Comparison of ENCODE assay signal across 18 cellular contexts in the genomic region with DNA sequence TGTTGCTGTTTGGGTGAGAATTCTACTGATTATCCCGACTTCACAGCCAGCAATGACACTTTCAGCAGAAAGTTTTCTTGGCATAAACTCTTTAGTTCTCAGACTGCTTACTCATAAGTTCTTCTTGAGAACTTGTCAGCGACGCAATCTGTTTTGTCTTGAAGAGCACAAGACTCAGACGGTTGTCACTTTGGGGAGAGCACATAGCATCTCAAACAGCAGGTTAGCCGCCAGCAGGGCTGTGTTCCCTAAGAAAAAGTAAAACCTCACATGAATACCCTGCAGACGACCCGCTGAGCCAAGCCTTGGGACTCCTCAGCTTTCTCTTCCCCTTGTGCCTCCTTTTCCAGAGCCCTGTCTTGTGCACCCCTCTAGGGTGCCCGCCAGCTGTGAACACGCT. TPM values are rescaled to one million over a fixed set of nuclear protein-coding genes. Genes with fewer than 3 reads are reported as not detected.
DNase-seq lines count a peak whose midpoint lies in the region; ATAC-seq and TF ChIP-seq lines count a peak whose summit lies in the region.
"Had no signal": no experiment of that assay in that cellular context is flagged by ENCODE, and none has a peak within 500 bp of the region (broad histone marks: within the 10 kb centered on the region; RNA-seq: fewer than 3 reads in every experiment).

No MANE protein-coding gene starts in this region.

- no peak overlapping the region for H3K4me3 Mint-ChIP-seq in WTC11
- no peak overlapping the region for H3K4me3 Mint-ChIP-seq in CD8-positive, alpha-beta memory T cell
- H3K4me3 Mint-ChIP-seq: activated T-helper 17 cell treated with anti-CD3 and anti-CD28 coated beads, Interleukin-2, amount 50 U/mL, for 72 hours; natural killer cell treated with Interleukin-12 subunit alpha and Interleukin-12 subunit beta and Interleukin-15 and Interleukin-18, amount 100 ng/mL, for 72 hours had no signal

- POLR2A ChIA-PET in WTC11 (lab: Charles Lee) = interaction anchor here (0.7 kb wide), 1 partner anchor 154 kb away, joined by 3 read pairs; no protein-coding TSS in a partner anchor
- POLR2A ChIA-PET in CD8-positive, alpha-beta memory T cell (lab: Charles Lee) = no interaction called here
- POLR2A ChIA-PET in PC-3 (lab: Charles Lee; ENCODE audit: unreplicated experiment) = no interaction called here

- no peaks in the 10 kb centered on the region for H4K20me1 ChIP-seq in PC-3 (ENCODE audit: low read length)

- no peak overlapping the region for H3K4me2 ChIP-seq in PC-3 (ENCODE audit: low read length)

- no peak overlapping the region for H3K9ac ChIP-seq in PC-3 (ENCODE audit: low read length)

- in situ Hi-C loops in Caki2 (cut with HindIII; ENCODE audit: low pct_unique_long_range_greater_than_20kb, low sequenced_read_pairs) = no loop called here

- H3K27ac Mint-ChIP-seq in WTC11 = peak overlapping the region; percentile 86
- peak overlapping the region in 1 of 8 donors; percentile 36 for H3K27ac Mint-ChIP-seq in CD8-positive, alpha-beta memory T cell
- H3K27ac Mint-ChIP-seq: activated T-helper 17 cell treated with anti-CD3 and anti-CD28 coated beads, Interleukin-2, amount 50 U/mL, for 72 hours; natural killer cell treated with Interleukin-12 subunit alpha and Interleukin-12 subunit beta and Interleukin-15 and Interleukin-18, amount 100 ng/mL, for 72 hours had no signal

- ATAC-seq in WTC11 (peak; percentile 38; the same call in 1 of the 2 replicates), HG02885 (IDR thresholded peaks at IDR 0.05; ENCODE audit: poor library complexity, unreplicated experiment) (no peak), PC-3 (no peak)
- ATAC-seq: activated T-helper 17 cell treated with anti-CD3 and anti-CD28 coated beads, Interleukin-2, amount 50 U/mL, for 72 hours; left lung; natural killer cell treated with Interleukin-12 subunit alpha and Interleukin-12 subunit beta and Interleukin-15 and Interleukin-18, amount 100 ng/mL, for 72 hours; Panc1 had no signal

- H3K9me2 ChIP-seq in PC-3 (replicated peaks; ENCODE audit: low read length) = no peaks in the 10 kb centered on the region

- H3K4me1 ChIP-seq in CD8-positive, alpha-beta memory T cell (ENCODE audit: insufficient read depth, low read length) = peaks cover 16% of the 10 kb centered on the region
- no peaks in the 10 kb centered on the region for H3K4me1 ChIP-seq in PC-3 (ENCODE audit: insufficient read depth, low read length)
- H3K4me1 ChIP-seq: BE2C, left lung, right atrium auricular region had no signal

- WGBS in lower leg skin, 2 donors = 66 to 78% methylated on average over 9 of the region's 9 CpGs

- no peaks in the 10 kb centered on the region for H3K79me2 ChIP-seq in PC-3 (ENCODE audit: low read length)

- H3K36me3 ChIP-seq in CD8-positive, alpha-beta memory T cell (ENCODE audit: insufficient read depth, low read length) = peaks cover 12% of the 10 kb centered on the region
- peaks cover 8% of the 10 kb centered on the region for H3K36me3 ChIP-seq in PC-3 (ENCODE audit: low read depth, low read length)
- H3K36me3 ChIP-seq: BE2C had no signal

- TF ChIP-seq CTCF in WTC11 (IDR thresholded peaks at IDR 0.05) (no peak), fibroblast of pulmonary artery (IDR thresholded peaks at IDR 0.05; ENCODE audit: low read length, missing control alignments) (no peak), lower leg skin (IDR thresholded peaks at IDR 0.05) (no peak), PC-3 (conservative IDR thresholded peaks at IDR 0.05; ENCODE audit: low read depth, low read length) (no peak)

- no peaks in the 10 kb centered on the region for H3K9me3 Mint-ChIP-seq in WTC11
- no peaks in the 10 kb centered on the region for H3K9me3 Mint-ChIP-seq in CD8-positive, alpha-beta memory T cell
- H3K9me3 Mint-ChIP-seq: activated T-helper 17 cell treated with anti-CD3 and anti-CD28 coated beads, Interleukin-2, amount 50 U/mL, for 72 hours; natural killer cell treated with Interleukin-12 subunit alpha and Interleukin-12 subunit beta and Interleukin-15 and Interleukin-18, amount 100 ng/mL, for 72 hours had no signal

- no peaks in the 10 kb centered on the region for H3F3A ChIP-seq in PC-3 (ENCODE audit: low read length, unreplicated experiment)

- DNase-seq in Caki2 (ENCODE audit: low read depth) (peak; percentile 22), WTC11 (ENCODE audit: low spot score) (no peak), fibroblast of pulmonary artery (ENCODE audit: low read depth) (peak; percentile 41), renal cortical epithelial cell (ENCODE audit: low read depth) (peak; percentile 29), lower leg skin (ENCODE audit: low spot score in 2 of 2) (no peak), PC-3 (no peak)
- DNase-seq in CD8-positive, alpha-beta memory T cell = no peak
- DNase-seq: BE2C; left lung; NCI-H1048; NCI-H748 treated with DMSO at 0.1 percent for 48 hours; stimulated activated CD4-positive, alpha-beta T cell treated with anti-CD3 and anti-CD28 coated beads, Interleukin-1b, Interleukin-23, amount 100 ng/mL, for 48 hours had no signal

- H3K27ac ChIP-seq in CD8-positive, alpha-beta memory T cell (ENCODE audit: low read depth, low read length) = no peak overlapping the region
- H3K27ac ChIP-seq in PC-3 (ENCODE audit: low read length) = no peak overlapping the region
- H3K27ac ChIP-seq: left lung, right atrium auricular region had no signal

- TF ChIP-seq POLR2A in lower leg skin (IDR thresholded peaks at IDR 0.05) = no peak

- CTCF ChIA-PET in WTC11 (lab: Charles Lee) = no interaction called here
- CTCF ChIA-PET in CD8-positive, alpha-beta memory T cell (lab: Charles Lee) = interaction anchor here (0.7 to 1.4 kb wide), 3 partner anchors 19 to 72 kb away, joined by 3 to 4 read pairs (median 3); no protein-coding TSS in a partner anchor
- CTCF ChIA-PET in PC-3 (lab: Charles Lee) = no interaction called here

- no TSS peak for BruUV-seq in PC-3 (replicated peaks; lab: Mats Ljungman, UMichigan)

- no peaks in the 10 kb centered on the region for H3K9me3 ChIP-seq in CD8-positive, alpha-beta memory T cell (ENCODE audit: low read length)
- no peaks in the 10 kb centered on the region for H3K9me3 ChIP-seq in PC-3 (ENCODE audit: low read length)
- H3K9me3 ChIP-seq: BE2C, left lung, right atrium auricular region had no signal

- H3K27me3 ChIP-seq in CD8-positive, alpha-beta memory T cell (ENCODE audit: insufficient read depth, low read length, poor library complexity, severe bottlenecking) = no peaks in the 10 kb centered on the region
- H3K27me3 ChIP-seq in PC-3 (ENCODE audit: low read length) = no peaks in the 10 kb centered on the region
- H3K27me3 ChIP-seq: BE2C, left lung, right atrium auricular region had no signal

- H3K27me3 Mint-ChIP-seq in WTC11 (ENCODE audit: low read depth) = no peaks in the 10 kb centered on the region
- no peaks in the 10 kb centered on the region for H3K27me3 Mint-ChIP-seq in CD8-positive, alpha-beta memory T cell
- H3K27me3 Mint-ChIP-seq: activated T-helper 17 cell treated with anti-CD3 and anti-CD28 coated beads, Interleukin-2, amount 50 U/mL, for 72 hours; natural killer cell treated with Interleukin-12 subunit alpha and Interleukin-12 subunit beta and Interleukin-15 and Interleukin-18, amount 100 ng/mL, for 72 hours had no signal

- H3K4me3 ChIP-seq in fibroblast of pulmonary artery (replicated peaks; ENCODE audit: low read depth, low read length) (no peak overlapping the region), lower leg skin (ENCODE audit: low read depth, poor library complexity, severe bottlenecking) (no peak overlapping the region), PC-3 (ENCODE audit: low read length) (no peak overlapping the region)
- H3K4me3 ChIP-seq in CD8-positive, alpha-beta memory T cell (ENCODE audit: low read length) = no peak overlapping the region
- H3K4me3 ChIP-seq: left lung, right atrium auricular region had no signal

- H3K4me1 Mint-ChIP-seq in WTC11 = no peaks in the 10 kb centered on the region
- H3K4me1 Mint-ChIP-seq in CD8-positive, alpha-beta memory T cell = peaks cover 10 to 14% (median 11%) of the 10 kb centered on the region in 3 donors

- peaks cover 11% of the 10 kb centered on the region; the same call in 1 of the 2 replicates for H3K36me3 Mint-ChIP-seq in WTC11
- H3K36me3 Mint-ChIP-seq in CD8-positive, alpha-beta memory T cell = peaks cover 0 to 51% (median 15%) of the 10 kb centered on the region in 3 donors
- H3K36me3 Mint-ChIP-seq: natural killer cell treated with Interleukin-12 subunit alpha and Interleukin-12 subunit beta and Interleukin-15 and Interleukin-18, amount 100 ng/mL, for 72 hours had no signal

- H2AFZ ChIP-seq in PC-3 (ENCODE audit: low read length) = no peak overlapping the region

- intact Hi-C loops in lower leg skin (cut with DNase I; ENCODE audit: low total_unique reads) = no loop called here
- intact Hi-C loops in PC-3 (cut with micrococcal nuclease) = no loop called here

TF ChIP-seq in WTC11, 78 proteins besides CTCF, POLR2A, EP300 and RAD21 (continues in another document):
- TF ChIP-seq JAZF1 (CRISPR knock-in tag; IDR thresholded peaks at IDR 0.05) = no peak

RNA-seq across cellular contexts. Expression of a gene that starts 11.4 kb away (rescaled TPM):
- total RNA-seq in Caki2 (2014; rRNA removed; shearing (Covaris generic); ENCODE audit: low replicate concordance) = 0.09 and 0.10 TPM in 2 replicates
- total RNA-seq in WTC11 (2021) (4.9 to 5.6 TPM (median 5.5 TPM) in 3 replicates), renal cortical epithelial cell (0.99 and 5.6 TPM in 2 replicates), lower leg skin (under 1 TPM in 1 of 4 donors, not detected in 3; 0.54 TPM), PC-3 (2014; rRNA removed) (8.2 and 9.4 TPM in 2 replicates)
- 10 to 100 TPM; 18.5 to 19.7 TPM for total RNA-seq in CD8-positive, alpha-beta memory T cell
- polyA plus RNA-seq in CD8-positive, alpha-beta memory T cell = 6.2 TPM
- total RNA-seq: H4, right atrium auricular region had no signal

RNA-seq across cellular contexts. Expression of a gene that starts 43.8 kb away (rescaled TPM):
- 0.98 and 4.3 TPM in 2 replicates for total RNA-seq in Caki2 (2014; rRNA removed; shearing (Covaris generic); ENCODE audit: low replicate concordance)
- total RNA-seq in WTC11 (2021) (33.8 to 34.2 TPM (median 33.8 TPM) in 3 replicates), renal cortical epithelial cell (8.2 and 33.0 TPM in 2 replicates), lower leg skin (10 to 100 TPM; 23.7 to 58.6 (median 37.0) TPM), PC-3 (2014; rRNA removed) (15.0 and 22.0 TPM in 2 replicates)
- total RNA-seq in CD8-positive, alpha-beta memory T cell = 10 to 100 TPM; 47.8 to 50.4 TPM
- 6.1 TPM for polyA plus RNA-seq in CD8-positive, alpha-beta memory T cell

RNA-seq across cellular contexts. Expression of a gene that starts 46.8 kb away (rescaled TPM):
- 4.5 and 6.8 TPM in 2 replicates for total RNA-seq in Caki2 (2014; rRNA removed; shearing (Covaris generic); ENCODE audit: low replicate concordance)
- total RNA-seq in WTC11 (2021) (16.4 to 20.4 TPM (median 17.5 TPM) in 3 replicates), renal cortical epithelial cell (9.2 and 25.7 TPM in 2 replicates), lower leg skin (10 to 100 TPM; 14.3 to 20.0 (median 19.7) TPM), PC-3 (2014; rRNA removed) (9.2 and 11.7 TPM in 2 replicates)
- 10 to 100 TPM; 19.4 to 22.0 TPM for total RNA-seq in CD8-positive, alpha-beta memory T cell
- 9.1 TPM for polyA plus RNA-seq in CD8-positive, alpha-beta memory T cell

RNA-seq across cellular contexts. Expression of a gene that starts 49.5 kb away (rescaled TPM):
- total RNA-seq in Caki2 (2014; rRNA removed; shearing (Covaris generic); ENCODE audit: low replicate concordance) = 31.0 and 36.5 TPM in 2 replicates
- total RNA-seq in WTC11 (2021) (13.5 to 18.6 TPM (median 16.6 TPM) in 3 replicates), renal cortical epithelial cell (8.7 and 11.5 TPM in 2 replicates), lower leg skin (1 to 10 TPM; 4.9 to 8.5 (median 6.5) TPM), PC-3 (2014; rRNA removed) (8.0 and 14.0 TPM in 2 replicates)
- 1 to 10 TPM; 9.2 to 9.6 TPM for total RNA-seq in CD8-positive, alpha-beta memory T cell
- polyA plus RNA-seq in CD8-positive, alpha-beta memory T cell = 9.8 TPM

Comparison
In these comparisons a context has a peak if more than half of its experiments do, and no peak if none do; other contexts are left out.
1. DNase-seq: peak in Caki2 (single experiment), fibroblast of pulmonary artery (single experiment) and renal cortical epithelial cell (single experiment); none in WTC11 (single experiment), CD8-positive, alpha-beta memory T cell (0 of 5), lower leg skin (0 of 2) and PC-3 (single experiment).